Comparison of ENCODE assay signal across 8 cellular contexts in the genomic region with DNA sequence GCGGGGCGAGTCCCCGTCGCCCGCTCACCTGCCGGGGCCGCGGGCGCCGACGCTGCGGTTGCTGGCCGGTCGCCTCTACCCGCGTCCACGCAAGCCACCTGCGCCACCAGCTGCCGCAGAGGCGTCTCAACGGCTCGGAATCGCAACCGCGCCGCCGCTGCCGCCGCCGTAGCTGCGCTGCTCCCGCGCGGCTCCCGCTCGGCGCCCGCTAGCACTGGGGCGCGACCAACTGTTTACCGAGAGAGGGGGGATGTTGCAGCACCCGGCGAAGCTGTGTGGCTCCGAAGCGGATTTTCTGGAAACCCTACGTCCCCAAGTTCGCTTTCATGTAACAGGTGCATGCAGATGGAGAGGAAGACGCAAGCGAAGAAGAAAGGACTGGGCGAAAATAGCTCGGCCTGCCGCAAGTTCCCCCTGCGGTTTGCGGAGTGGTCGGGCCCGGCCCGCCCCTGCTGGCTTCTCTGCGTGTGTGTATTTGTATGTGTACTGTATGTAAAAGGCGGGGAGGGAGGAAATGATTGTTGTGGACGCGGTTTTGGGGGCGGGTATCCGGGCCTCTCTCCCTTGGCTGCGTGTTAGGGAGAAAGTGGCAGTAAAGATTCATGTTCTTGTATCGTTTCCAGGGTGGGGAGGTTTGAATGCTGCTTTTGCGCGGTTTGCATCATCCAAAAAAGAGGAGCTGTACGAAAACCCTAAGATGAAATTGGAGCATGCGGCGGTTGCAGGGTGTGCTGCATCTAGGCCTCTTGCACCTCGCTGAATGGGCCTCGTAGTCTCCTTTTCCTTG. TPM values are rescaled to one million over a fixed set of nuclear protein-coding genes. Genes with fewer than 3 reads are reported as not detected.
DNase-seq lines count a peak whose midpoint lies in the region; ATAC-seq, FAIRE-seq and TF ChIP-seq lines count a peak whose summit lies in the region.

A gene (minus strand): TSS at position 182 of the 787 bp plus-strand sequence. CDS start 782 bp downstream, outside the sequence.

- TF ChIP-seq EP300 in upper lobe of left lung (IDR thresholded peaks at IDR 0.05): no peak

- H3K9me3 Mint-ChIP-seq in T-cell: no peaks in the 10 kb centered on the region

- peaks cover 0 to 31% (median 0%) of the 10 kb centered on the region in 9 donors for H3K36me3 ChIP-seq in heart right ventricle
- H3K36me3 ChIP-seq in upper lobe of left lung: peaks cover 0 to 18% (median 2%) of the 10 kb centered on the region in 4 donors

- peak within 1 kb of the TSS; percentile 69 to 98 (median 96) for H3K4me3 ChIP-seq in heart right ventricle
- peak within 1 kb of the TSS; percentile 77 to 99 (median 94) for H3K4me3 ChIP-seq in upper lobe of left lung

- DNase-seq in GM12892 (ENCODE audit: insufficient read length): peak; percentile 47
- DNase-seq in NCI-H1436 (lab: John Stamatoyannopoulos, UW): peak; percentile 85
- DNase-seq in T-cell: peak; percentile 75 to 89 (median 83)
- DNase-seq in heart right ventricle: peak; percentile 81
- peak; percentile 91 for DNase-seq in posterior vena cava (ENCODE audit: low spot score)
- peak; percentile 72 to 95 for DNase-seq in upper lobe of left lung

- H3K36me3 Mint-ChIP-seq in T-cell: peaks cover 19% of the 10 kb centered on the region

- intact Hi-C loops in heart right ventricle (cut with DNase I) (loop anchor here in 2 of 10 donors (1.0 to 10.0 kb wide), 4 partner anchors 41 to 86 kb away; a partner anchor contains a TSS), posterior vena cava (cut with DNase I) (no loop called here)

- peak; percentile 98 for FAIRE-seq in GM12892 (lab: Jason Lieb, UNC)

- H3K27me3 Mint-ChIP-seq in T-cell: no peaks in the 10 kb centered on the region

- H3K4me1 ChIP-seq in heart right ventricle: peaks cover 0 to 32% (median 18%) of the 10 kb centered on the region in 9 donors
- peaks cover 3 to 23% (median 14%) of the 10 kb centered on the region in 4 donors for H3K4me1 ChIP-seq in upper lobe of left lung

- TF ChIP-seq POLR2A in GM12892 (IDR thresholded peaks at IDR 0.05; ENCODE audit: low read depth, low read length): peak; percentile 94
- peak in 3 of 4 donors; percentile 58 to 82 (median 70) for TF ChIP-seq POLR2A in upper lobe of left lung (IDR thresholded peaks at IDR 0.05)

- peaks cover 59 to 66% (median 59%) of the 10 kb centered on the region in 3 donors for H3K4me1 Mint-ChIP-seq in T-cell

- CTCF ChIA-PET in T-cell (lab: Charles Lee): interaction anchor here (0.6 to 1.3 kb wide), 5 partner anchors 26 to 154 kb away, joined by 3 to 9 read pairs (median 4); a partner anchor contains a TSS

- no peaks in the 10 kb centered on the region for H3K9me3 ChIP-seq in heart right ventricle
- H3K9me3 ChIP-seq in upper lobe of left lung: no peaks in the 10 kb centered on the region

- POLR2A ChIA-PET in T-cell (lab: Charles Lee): interaction anchor here in 1 of 2 donors (0.6 to 1.7 kb wide), 4 partner anchors 10 to 199 kb away, joined by 3 to 7 read pairs (median 4); a partner anchor contains a TSS

- peak; percentile 84 for ATAC-seq in HG02840 (IDR thresholded peaks at IDR 0.05; ENCODE audit: low FRiP score, unreplicated experiment)
- ATAC-seq in T-cell (replicated peaks in 1 of 4): peak; percentile 82 to 87 (median 85)
- ATAC-seq in heart right ventricle: peak; percentile 92 to 97 (median 94)
- ATAC-seq in upper lobe of left lung (ENCODE audit: low FRiP score in 2 of 2): peak; percentile 95 to 97

- H3K27me3 ChIP-seq in heart right ventricle (no peaks in the 10 kb centered on the region), upper lobe of left lung (no peaks in the 10 kb centered on the region)

- H3K27ac Mint-ChIP-seq in T-cell: peak within 1 kb of the TSS; percentile 100

- WGBS in adipose tissue, 3 donors: 0 to 1% (median 1%) methylated on average over 61 to 72 of the region's 72 CpGs
- WGBS in heart right ventricle, 2 donors: 0% methylated on average over 63 to 72 of the region's 72 CpGs
- WGBS in upper lobe of left lung, 2 donors: 0 to 1% methylated on average over 26 to 38 of the region's 72 CpGs

- peak within 1 kb of the TSS; percentile 90 to 98 (median 93) for H3K4me3 Mint-ChIP-seq in T-cell

- H3K27ac ChIP-seq in adipose tissue (ENCODE audit: low read depth, low read length) (peak within 1 kb of the TSS; percentile 96), heart right ventricle (peak within 1 kb of the TSS; percentile 87 to 98 (median 94)), upper lobe of left lung (peak within 1 kb of the TSS; percentile 89 to 98 (median 94))

- peak in 2 of 9 donors; percentile 11 to 16 for TF ChIP-seq CTCF in heart right ventricle (IDR thresholded peaks at IDR 0.05)
- peak in 5 of 6 experiments; percentile 27 to 62 (median 51) for TF ChIP-seq CTCF in upper lobe of left lung (IDR thresholded peaks at IDR 0.05)

RNA-seq across cellular contexts. Expression of the gene that starts here (rescaled TPM):
- polyA plus RNA-seq in GM12892 (2012; ENCODE audit: missing spikeins): 221 TPM
- total RNA-seq in T-cell (100 to 1,000 TPM; 125 to 140 (median 132) TPM), heart right ventricle (10 to 100 TPM; 16.3 to 31.7 (median 21.3) TPM), posterior vena cava (10 to 100 TPM; 41.9 to 45.1 TPM), upper lobe of left lung (10 to 100 TPM; 22.5 to 57.9 (median 27.8) TPM)
- polyA plus RNA-seq in adipose tissue (10 to 100 TPM in 2 of 3 donors, 1 to 10 TPM in 1; 7.1 to 43.6 (median 16.9) TPM), heart right ventricle (10 to 100 TPM; 13.6 to 26.2 TPM)

Comparison
In these comparisons a context has a peak if more than half of its experiments do, and no peak if none do; other contexts are left out.
1. Peak in every context shown above with its lines: DNase-seq, ATAC-seq, H3K4me3 ChIP-seq and H3K27ac ChIP-seq.